16 cellular contexts compared by ENCODE assay signal in the genomic region with DNA sequence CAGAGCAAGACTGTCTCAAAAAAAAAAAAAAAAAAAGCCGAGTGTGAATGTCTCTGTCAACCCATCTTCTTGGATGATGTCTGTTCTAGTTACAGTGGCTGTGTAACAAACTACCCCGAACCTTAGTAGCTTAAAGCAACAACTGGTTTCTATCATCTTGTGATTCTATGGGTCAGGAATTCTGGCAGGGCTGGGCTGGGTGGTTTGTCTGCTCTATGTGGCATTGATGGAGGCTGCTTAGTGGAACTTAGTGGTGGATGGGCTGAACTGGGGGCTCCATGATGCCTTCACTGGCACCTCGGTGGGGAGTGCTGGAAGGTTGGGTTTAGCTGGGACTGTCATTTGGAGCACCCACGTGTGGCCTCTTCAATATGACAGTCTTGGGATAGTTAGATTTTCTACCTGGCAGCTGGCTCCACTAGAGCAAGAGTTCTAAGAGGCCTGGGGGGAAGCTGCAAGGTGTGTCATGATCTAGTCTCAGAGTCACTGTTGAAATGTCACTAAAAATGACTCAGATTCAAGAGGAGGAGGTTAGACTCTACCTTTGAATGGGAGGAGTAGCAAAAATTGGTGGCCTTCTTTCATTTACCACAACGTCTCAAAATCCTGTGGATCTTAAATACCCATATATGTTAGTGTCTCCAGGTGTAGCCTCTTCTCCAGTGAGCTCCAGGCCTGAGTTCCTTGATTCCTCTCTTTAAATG. TPM values are rescaled to one million over a fixed set of nuclear protein-coding genes. Genes with fewer than 3 reads are reported as not detected.
A peak's percentile ranks its signal among the peaks of the same experiment; 100 is the strongest.
DNase-seq lines count a peak whose midpoint lies in the region; ATAC-seq, FAIRE-seq and TF ChIP-seq lines count a peak whose summit lies in the region.
"Had no signal": no experiment of that assay in that cellular context is flagged by ENCODE, and none has a peak within 500 bp of the region (broad histone marks: within the 10 kb centered on the region; RNA-seq: fewer than 3 reads in every experiment).

No MANE protein-coding gene starts in this region.

- H3K9me2 ChIP-seq in PC-9 (ENCODE audit: insufficient read depth): no peaks in the 10 kb centered on the region

- POLR2A ChIA-PET in PC-9 (lab: Charles Lee; ENCODE audit: unreplicated experiment): interaction anchor here (0.5 to 0.7 kb wide), 3 partner anchors 159 to 621 kb away, joined by 3 to 11 read pairs (median 4); partner anchors contain the start of gene IFT25

- no TSS peak for BruUV-seq in PC-9 (replicated peaks; lab: Mats Ljungman, UMichigan)

- H4K20me1 ChIP-seq in PC-9 (ENCODE audit: insufficient read depth): no peaks in the 10 kb centered on the region

- no peaks in the 10 kb centered on the region for H3K27me3 ChIP-seq in PC-9 (ENCODE audit: insufficient read depth, low read depth)
- H3K27me3 ChIP-seq: Peyer's patch had no signal

- no peaks in the 10 kb centered on the region for H3K36me3 Mint-ChIP-seq in activated T-cell treated with anti-CD3 and anti-CD28 coated beads, Interleukin-2, amount 50 U/mL, for 72 hours (ENCODE audit: insufficient read depth in 2 of 2)
- no peaks in the 10 kb centered on the region for H3K36me3 Mint-ChIP-seq in activated T-cell treated with anti-CD3 and anti-CD28 coated beads, Interleukin-2, amount 50 U/mL, for 24 hours (ENCODE audit: low read depth)
- H3K36me3 Mint-ChIP-seq in stimulated activated effector memory CD8-positive, alpha-beta T cell treated with anti-CD3 and anti-CD28 coated beads, Interleukin-12 subunit alpha, Interleukin-12 subunit beta, amount 100 ng/mL, for 72 hours: no peaks in the 10 kb centered on the region

- DNase-seq in activated T-cell treated with anti-CD3 and anti-CD28 coated beads, Interleukin-2, amount 50 U/mL, for 72 hours: no peak
- DNase-seq in activated T-cell treated with anti-CD3 and anti-CD28 coated beads, Interleukin-2, amount 50 U/mL, for 24 hours: no peak
- DNase-seq in PC-9 (peak in 1 of 2 experiments; percentile 59), kidney (peak; percentile 41), Right ventricle myocardium inferior (ENCODE audit: missing footprints) (no peak), NCI-H2029 treated with DMSO at 0.1 percent for 48 hours (lab: John Stamatoyannopoulos, UW) (no peak)
- DNase-seq in stimulated activated effector memory CD8-positive, alpha-beta T cell treated with anti-CD3 and anti-CD28 coated beads, Interleukin-12 subunit alpha, Interleukin-12 subunit beta, amount 100 ng/mL, for 72 hours (ENCODE audit: low spot score in 2 of 2): no peak
- DNase-seq: C1 segment of cervical spinal cord, NCI-H1092, NCI-H1694, NCI-H446, Peyer's patch, SIG-M5 had no signal

- H3K4me1 ChIP-seq in PC-9 (replicated peaks; ENCODE audit: insufficient read depth): peaks cover 40% of the 10 kb centered on the region
- peaks cover 0 to 2% of the 10 kb centered on the region in 2 donors for H3K4me1 ChIP-seq in kidney (ENCODE audit: control insufficient read depth in 1 of 2, insufficient read depth in 1 of 2, low read depth in 1 of 2, low read length in 2 of 2)

- H3K4me2 ChIP-seq in PC-9: peak overlapping the region; percentile 32; the same call in 1 of the 2 replicates

- no peak overlapping the region for H2AFZ ChIP-seq in PC-9

- peaks cover 28% of the 10 kb centered on the region for H3F3A ChIP-seq in PC-9 (ENCODE audit: insufficient read depth, low read depth)

- H3K4me3 ChIP-seq in PC-9 (no peak overlapping the region), kidney (ENCODE audit: low read length in 2 of 2) (no peak overlapping the region)

- no peaks in the 10 kb centered on the region for H3K4me1 Mint-ChIP-seq in activated T-cell treated with anti-CD3 and anti-CD28 coated beads, Interleukin-2, amount 50 U/mL, for 72 hours (ENCODE audit: low read depth)
- H3K4me1 Mint-ChIP-seq in activated T-cell treated with anti-CD3 and anti-CD28 coated beads, Interleukin-2, amount 50 U/mL, for 24 hours (ENCODE audit: low read depth): peaks cover 4% of the 10 kb centered on the region
- no peaks in the 10 kb centered on the region for H3K4me1 Mint-ChIP-seq in stimulated activated effector memory CD8-positive, alpha-beta T cell treated with anti-CD3 and anti-CD28 coated beads, Interleukin-12 subunit alpha, Interleukin-12 subunit beta, amount 100 ng/mL, for 72 hours

- H3K9ac ChIP-seq in kidney (ENCODE audit: low read length in 2 of 2): no peak overlapping the region

- H3K9me3 ChIP-seq in PC-9 (ENCODE audit: insufficient read depth, low read depth) (no peaks in the 10 kb centered on the region), kidney (ENCODE audit: control insufficient read depth in 1 of 2, low read length in 2 of 2) (no peaks in the 10 kb centered on the region)
- H3K9me3 ChIP-seq: Peyer's patch had no signal

- intact Hi-C loops in PC-9 (cut with micrococcal nuclease; ENCODE audit: unreplicated experiment) (no loop called here), kidney (cut with DNase I) (no loop called here), Right ventricle myocardium inferior (cut with DNase I) (no loop called here)

- no peak overlapping the region for H3K27ac Mint-ChIP-seq in activated T-cell treated with anti-CD3 and anti-CD28 coated beads, Interleukin-2, amount 50 U/mL, for 72 hours
- no peak overlapping the region for H3K27ac Mint-ChIP-seq in activated T-cell treated with anti-CD3 and anti-CD28 coated beads, Interleukin-2, amount 50 U/mL, for 24 hours
- H3K27ac Mint-ChIP-seq in stimulated activated effector memory CD8-positive, alpha-beta T cell treated with anti-CD3 and anti-CD28 coated beads, Interleukin-12 subunit alpha, Interleukin-12 subunit beta, amount 100 ng/mL, for 72 hours: peak overlapping the region; percentile 26

- ATAC-seq in activated T-cell treated with anti-CD3 and anti-CD28 coated beads, Interleukin-2, amount 50 U/mL, for 72 hours (replicated peaks in 1 of 2): peak; percentile 40 to 73
- peak; percentile 66 for ATAC-seq in stimulated activated effector memory CD8-positive, alpha-beta T cell treated with anti-CD3 and anti-CD28 coated beads, Interleukin-12 subunit alpha, Interleukin-12 subunit beta, amount 100 ng/mL, for 72 hours
- no peak for ATAC-seq in Right ventricle myocardium inferior
- no peak for ATAC-seq in GM21825 (IDR thresholded peaks at IDR 0.05; ENCODE audit: unreplicated experiment)

- H3K27ac ChIP-seq in PC-9 (no peak overlapping the region), kidney (ENCODE audit: low read depth in 2 of 2, low read length in 2 of 2) (no peak overlapping the region)

- H3K9me3 Mint-ChIP-seq in activated T-cell treated with anti-CD3 and anti-CD28 coated beads, Interleukin-2, amount 50 U/mL, for 72 hours: no peaks in the 10 kb centered on the region
- no peaks in the 10 kb centered on the region for H3K9me3 Mint-ChIP-seq in activated T-cell treated with anti-CD3 and anti-CD28 coated beads, Interleukin-2, amount 50 U/mL, for 24 hours
- H3K9me3 Mint-ChIP-seq in stimulated activated effector memory CD8-positive, alpha-beta T cell treated with anti-CD3 and anti-CD28 coated beads, Interleukin-12 subunit alpha, Interleukin-12 subunit beta, amount 100 ng/mL, for 72 hours: no peaks in the 10 kb centered on the region

- H3K36me3 ChIP-seq in PC-9 (ENCODE audit: low read depth) (no peaks in the 10 kb centered on the region), kidney (ENCODE audit: control insufficient read depth in 1 of 2, insufficient read depth in 2 of 2, low read length in 2 of 2) (no peaks in the 10 kb centered on the region)

- no peaks in the 10 kb centered on the region for H3K79me2 ChIP-seq in PC-9 (ENCODE audit: low read depth)

- TF ChIP-seq CTCF in PC-9 (conservative IDR thresholded peaks at IDR 0.05) (no peak), kidney (IDR thresholded peaks at IDR 0.05; ENCODE audit: borderline replicate concordance, extremely low read depth, insufficient read depth) (no peak)

- FAIRE-seq in kidney (lab: Jason Lieb, UNC): no peak
- FAIRE-seq: A204.1, HTR-8/SVneo had no signal

- CTCF ChIA-PET in PC-9 (lab: Charles Lee): interaction anchor here (0.5 to 0.7 kb wide), 3 partner anchors 62 to 253 kb away, joined by 3 to 6 read pairs (median 5); no protein-coding TSS in a partner anchor

- H3K27me3 Mint-ChIP-seq in activated T-cell treated with anti-CD3 and anti-CD28 coated beads, Interleukin-2, amount 50 U/mL, for 72 hours (ENCODE audit: low read depth): no peaks in the 10 kb centered on the region
- no peaks in the 10 kb centered on the region for H3K27me3 Mint-ChIP-seq in activated T-cell treated with anti-CD3 and anti-CD28 coated beads, Interleukin-2, amount 50 U/mL, for 24 hours

- H3K4me3 Mint-ChIP-seq in activated T-cell treated with anti-CD3 and anti-CD28 coated beads, Interleukin-2, amount 50 U/mL, for 72 hours: no peak overlapping the region
- H3K4me3 Mint-ChIP-seq in activated T-cell treated with anti-CD3 and anti-CD28 coated beads, Interleukin-2, amount 50 U/mL, for 24 hours: no peak overlapping the region
- no peak overlapping the region for H3K4me3 Mint-ChIP-seq in stimulated activated effector memory CD8-positive, alpha-beta T cell treated with anti-CD3 and anti-CD28 coated beads, Interleukin-12 subunit alpha, Interleukin-12 subunit beta, amount 100 ng/mL, for 72 hours

RNA-seq across cellular contexts. Expression of gene ACOT11, which starts 18.6 kb away (rescaled TPM):
- total RNA-seq in activated T-cell treated with anti-CD3 and anti-CD28 coated beads, Interleukin-2, amount 50 U/mL, for 72 hours: 1 to 10 TPM; 1.4 to 1.5 TPM
- total RNA-seq in PC-9 (2021) (24.9 and 25.7 TPM in 2 replicates), kidney (24.6 TPM), Right ventricle myocardium inferior (43.4 TPM)
- polyA plus RNA-seq in kidney (ENCODE audit: insufficient read depth, low read depth, low replicate concordance): 31.1 TPM

RNA-seq across cellular contexts. Expression of gene FAM151A, which starts 56.7 kb away (rescaled TPM):
- total RNA-seq in activated T-cell treated with anti-CD3 and anti-CD28 coated beads, Interleukin-2, amount 50 U/mL, for 72 hours: not detected
- total RNA-seq in PC-9 (2021) (not detected in 2 replicates), kidney (not detected), Right ventricle myocardium inferior (1.5 TPM)
- 237 TPM for polyA plus RNA-seq in kidney (ENCODE audit: insufficient read depth, low read depth, low replicate concordance)

Comparison
In these comparisons a context has a peak if more than half of its experiments do, and no peak if none do; other contexts are left out.
1. ATAC-seq: peak in activated T-cell treated with anti-CD3 and anti-CD28 coated beads, Interleukin-2, amount 50 U/mL, for 72 hours (2 of 2) and stimulated activated effector memory CD8-positive, alpha-beta T cell treated with anti-CD3 and anti-CD28 coated beads, Interleukin-12 subunit alpha, Interleukin-12 subunit beta, amount 100 ng/mL, for 72 hours (single experiment); none in Right ventricle myocardium inferior (single experiment) and GM21825 (single experiment).
2. RNA of gene ACOT11, which starts 18.6 kb away (total RNA-seq): 43.4 TPM in Right ventricle myocardium inferior (single experiment), 24.9 to 25.7 TPM in PC-9 and 24.6 TPM in kidney (single experiment); 1.4 to 1.5 TPM in activated T-cell treated with anti-CD3 and anti-CD28 coated beads, Interleukin-2, amount 50 U/mL, for 72 hours; every median in the first group is over 10 times any median in the second.